8 cellular contexts compared by ENCODE assay signal in the genomic region with DNA sequence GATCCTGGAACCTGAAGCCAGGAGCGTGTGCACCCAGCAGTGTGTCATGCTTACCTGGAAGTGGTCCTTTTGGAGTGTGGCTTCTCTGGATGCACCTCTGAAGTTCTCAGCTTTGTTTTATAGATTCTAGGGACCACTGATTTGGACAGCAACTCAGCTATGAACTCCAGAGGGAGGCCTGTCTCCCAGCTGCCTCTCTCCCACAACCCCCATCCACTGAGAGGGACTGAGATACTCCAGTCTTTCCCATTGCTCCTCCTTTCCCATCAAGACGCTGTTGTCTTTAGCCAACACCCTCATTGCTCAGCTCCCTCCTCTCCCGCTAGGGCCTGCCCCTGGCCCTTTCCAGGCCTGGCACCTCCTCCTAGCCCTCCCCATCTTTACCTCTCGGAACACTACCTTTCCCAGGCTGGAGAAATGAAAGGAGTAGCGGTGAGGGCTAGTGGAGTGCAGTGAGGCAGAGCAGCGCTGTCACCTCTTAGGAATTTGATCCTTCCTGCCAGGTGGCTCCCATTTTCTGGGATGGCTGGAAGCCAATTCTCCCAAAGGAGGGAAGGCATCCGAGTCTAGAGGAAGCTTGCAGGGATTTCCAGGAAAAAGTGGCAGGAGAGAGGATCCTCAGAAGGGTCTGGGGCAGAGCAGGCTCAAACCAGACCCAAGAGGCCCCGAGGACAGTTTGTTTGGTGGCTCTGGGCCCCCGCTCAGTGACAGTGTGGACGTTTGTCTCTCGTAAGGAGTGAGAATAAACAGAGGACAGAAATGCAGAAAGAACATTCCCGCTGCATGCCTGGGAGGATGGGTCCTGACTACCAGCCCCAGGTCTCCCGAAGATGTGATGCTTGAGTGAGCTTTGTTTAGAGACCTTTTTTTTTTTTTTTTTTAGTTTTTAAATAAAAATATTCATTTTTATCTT. TPM values are rescaled to one million over a fixed set of nuclear protein-coding genes. Genes with fewer than 3 reads are reported as not detected.
DNase-seq lines count a peak whose midpoint lies in the region; ATAC-seq and TF ChIP-seq lines count a peak whose summit lies in the region.

A gene (minus strand): TSS at position 285 of the 913 bp plus-strand sequence. CDS start 1,261 bp downstream, outside the sequence.

- no peak for TF ChIP-seq CTCF in SK-N-SH (IDR thresholded peaks at IDR 0.05)

- no peaks in the 10 kb centered on the region for H4K20me1 ChIP-seq in SK-N-SH (ENCODE audit: insufficient read depth)

- H3K79me2 ChIP-seq in SK-N-SH (ENCODE audit: insufficient read depth), result no peaks in the 10 kb centered on the region

- H3K27me3 ChIP-seq in SK-N-SH (ENCODE audit: insufficient read depth), result peaks cover 4% of the 10 kb centered on the region; the same call in 1 of the 2 replicates

- H2AFZ ChIP-seq in SK-N-SH (ENCODE audit: low read depth), result no peak within 1 kb of the TSS

- TF ChIP-seq RAD21 in Ishikawa (IDR thresholded peaks at IDR 0.05; ENCODE audit: low read depth), result no peak
- no peak for TF ChIP-seq RAD21 in SK-N-SH (IDR thresholded peaks at IDR 0.05; ENCODE audit: low read length)

- no peak within 1 kb of the TSS for H3K27ac ChIP-seq in SK-N-SH (ENCODE audit: low read depth in 2 of 2, low read length in 1 of 2)

- DNase-seq in DMS 273 treated with DMSO at 0.1 percent for 48 hours (lab: John Stamatoyannopoulos, UW) (peak; percentile 45), SK-N-SH (no peak), kidney tubule cell (ENCODE audit: low spot score) (peak; percentile 99), SKM-1 treated with dmso at 0.1 percent for 144 hours (lab: John Stamatoyannopoulos, UW; ENCODE audit: unreplicated experiment) (no peak)

- no peak within 1 kb of the TSS for H3K4me2 ChIP-seq in SK-N-SH

- CTCF ChIA-PET in SK-N-SH (lab: Yijun Ruan, JAX), result interaction anchor here (0.8 kb wide), 1 partner anchor 23 kb away, joined by 3 read pairs; no protein-coding TSS in a partner anchor

- POLR2A ChIA-PET in SK-N-SH (lab: Yijun Ruan, JAX), result no interaction called here

- WGBS in SK-N-SH (ENCODE audit: low lambda C conversion rate), result 77% methylated on average over 12 of the region's 13 CpGs

- no peak within 1 kb of the TSS for H3K4me3 ChIP-seq in SK-N-SH (ENCODE audit: low read depth in 2 of 2, low read length in 1 of 2)

- no peak for ATAC-seq in GM19023 (IDR thresholded peaks at IDR 0.05; ENCODE audit: unreplicated experiment)
- no peak for ATAC-seq in GM18502 (IDR thresholded peaks at IDR 0.05; ENCODE audit: poor library complexity, unreplicated experiment)
- no peak for ATAC-seq in GM19324 (IDR thresholded peaks at IDR 0.05; ENCODE audit: low FRiP score, unreplicated experiment)

- peak; percentile 84 for TF ChIP-seq EP300 in Ishikawa (IDR thresholded peaks at IDR 0.05; ENCODE audit: borderline replicate concordance)
- no peak for TF ChIP-seq EP300 in SK-N-SH (IDR thresholded peaks at IDR 0.05; ENCODE audit: borderline replicate concordance in 1 of 2, low read depth in 1 of 2, low read length in 1 of 2)

- no peaks in the 10 kb centered on the region for H3K36me3 ChIP-seq in SK-N-SH (replicated peaks in 1 of 2; ENCODE audit: control insufficient read depth in 1 of 2, insufficient read depth in 2 of 2, low read length in 1 of 2)

- H3F3A ChIP-seq in SK-N-SH (replicated peaks; ENCODE audit: insufficient read depth), result no peaks in the 10 kb centered on the region

- H3K4me1 ChIP-seq in SK-N-SH (ENCODE audit: control insufficient read depth in 1 of 2, insufficient read depth in 2 of 2, low read depth in 1 of 2, low read length in 1 of 2), result peaks cover 0 to 21% of the 10 kb centered on the region in 2 experiments; a peak in 1 of 4 replicates

- H3K9me2 ChIP-seq in SK-N-SH, result no peaks in the 10 kb centered on the region

- H3K9ac ChIP-seq in SK-N-SH, result no peak within 1 kb of the TSS

- H3K9me3 ChIP-seq in SK-N-SH, result no peaks in the 10 kb centered on the region

TF ChIP-seq in Ishikawa, 13 proteins besides CTCF, POLR2A, EP300 and RAD21 (continues in another document):
- TF ChIP-seq TEAD4 (IDR thresholded peaks at IDR 0.05) (peak; percentile 77), FOXM1 (IDR thresholded peaks at IDR 0.05; ENCODE audit: borderline replicate concordance, low read depth) (0 out of 2 replicates have a peak, but pooled peaks have one; percentile 19), TAF1 (IDR thresholded peaks at IDR 0.05; ENCODE audit: low read depth) (no peak; the same call in 1 of the 2 replicates), CREB1 (IDR thresholded peaks at IDR 0.05; ENCODE audit: low read depth) (no peak), EGR1 (IDR thresholded peaks at IDR 0.05) (no peak)
- TF ChIP-seq, protein P1, sequence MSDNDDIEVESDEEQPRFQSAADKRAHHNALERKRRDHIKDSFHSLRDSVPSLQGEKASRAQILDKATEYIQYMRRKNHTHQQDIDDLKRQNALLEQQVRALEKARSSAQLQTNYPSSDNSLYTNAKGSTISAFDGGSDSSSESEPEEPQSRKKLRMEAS (IDR thresholded peaks at IDR 0.05), result no peak
- TF ChIP-seq, protein P2, sequence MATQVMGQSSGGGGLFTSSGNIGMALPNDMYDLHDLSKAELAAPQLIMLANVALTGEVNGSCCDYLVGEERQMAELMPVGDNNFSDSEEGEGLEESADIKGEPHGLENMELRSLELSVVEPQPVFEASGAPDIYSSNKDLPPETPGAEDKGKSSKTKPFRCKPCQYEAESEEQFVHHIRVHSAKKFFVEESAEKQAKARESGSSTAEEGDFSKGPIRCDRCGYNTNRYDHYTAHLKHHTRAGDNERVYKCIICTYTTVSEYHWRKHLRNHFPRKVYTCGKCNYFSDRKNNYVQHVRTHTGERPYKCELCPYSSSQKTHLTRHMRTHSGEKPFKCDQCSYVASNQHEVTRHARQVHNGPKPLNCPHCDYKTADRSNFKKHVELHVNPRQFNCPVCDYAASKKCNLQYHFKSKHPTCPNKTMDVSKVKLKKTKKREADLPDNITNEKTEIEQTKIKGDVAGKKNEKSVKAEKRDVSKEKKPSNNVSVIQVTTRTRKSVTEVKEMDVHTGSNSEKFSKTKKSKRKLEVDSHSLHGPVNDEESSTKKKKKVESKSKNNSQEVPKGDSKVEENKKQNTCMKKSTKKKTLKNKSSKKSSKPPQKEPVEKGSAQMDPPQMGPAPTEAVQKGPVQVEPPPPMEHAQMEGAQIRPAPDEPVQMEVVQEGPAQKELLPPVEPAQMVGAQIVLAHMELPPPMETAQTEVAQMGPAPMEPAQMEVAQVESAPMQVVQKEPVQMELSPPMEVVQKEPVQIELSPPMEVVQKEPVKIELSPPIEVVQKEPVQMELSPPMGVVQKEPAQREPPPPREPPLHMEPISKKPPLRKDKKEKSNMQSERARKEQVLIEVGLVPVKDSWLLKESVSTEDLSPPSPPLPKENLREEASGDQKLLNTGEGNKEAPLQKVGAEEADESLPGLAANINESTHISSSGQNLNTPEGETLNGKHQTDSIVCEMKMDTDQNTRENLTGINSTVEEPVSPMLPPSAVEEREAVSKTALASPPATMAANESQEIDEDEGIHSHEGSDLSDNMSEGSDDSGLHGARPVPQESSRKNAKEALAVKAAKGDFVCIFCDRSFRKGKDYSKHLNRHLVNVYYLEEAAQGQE (IDR thresholded peaks at IDR 0.05; ENCODE audit: low read depth), result peak; percentile 39; the same call in 1 of the 2 replicates

TF ChIP-seq in SK-N-SH, 30 proteins besides CTCF, POLR2A, EP300 and RAD21 (continues in another document):
- no peak for TF ChIP-seq JUND (IDR thresholded peaks at IDR 0.05)
- no peak for TF ChIP-seq YY1 (IDR thresholded peaks at IDR 0.05; ENCODE audit: low read depth)
- TF ChIP-seq, protein P2 (IDR thresholded peaks at IDR 0.05; ENCODE audit: low read depth, low read length), result peak; percentile 17; the same call in 1 of the 2 replicates
- TF ChIP-seq MEF2A (IDR thresholded peaks at IDR 0.05; ENCODE audit: borderline replicate concordance, low read depth), result no peak
- TF ChIP-seq FOSL2 (IDR thresholded peaks at IDR 0.05; ENCODE audit: borderline replicate concordance, low read depth), result no peak
- no peak for TF ChIP-seq CHD2 (IDR thresholded peaks at IDR 0.05; ENCODE audit: low read length, partially characterized antibody)
- 0 out of 2 replicates have a peak, but pooled peaks have one; percentile 41 for TF ChIP-seq NFIC (IDR thresholded peaks at IDR 0.05; ENCODE audit: borderline replicate concordance)
- TF ChIP-seq FOXM1 (IDR thresholded peaks at IDR 0.05; ENCODE audit: low read depth), result no peak
- TF ChIP-seq SMC3 (IDR thresholded peaks at IDR 0.05; ENCODE audit: low read depth, low read length), result no peak
- no peak for TF ChIP-seq SIN3A (IDR thresholded peaks at IDR 0.05; ENCODE audit: borderline replicate concordance, low read depth, low read length)
- no peak for TF ChIP-seq RFX5 (IDR thresholded peaks at IDR 0.05; ENCODE audit: low read length)
- TF ChIP-seq POLR2AphosphoS5 (IDR thresholded peaks at IDR 0.05; ENCODE audit: low read depth, low read length), result no peak
- TF ChIP-seq NRF1 (IDR thresholded peaks at IDR 0.05; ENCODE audit: low read depth, low read length), result no peak
- TF ChIP-seq RXRA (IDR thresholded peaks at IDR 0.05; ENCODE audit: borderline replicate concordance, low read depth), result no peak

RNA-seq across cellular contexts. Expression of the gene that starts here (rescaled TPM):
- polyA plus RNA-seq in SK-N-SH (2012; rRNA removed), result 0.05 TPM in 1 of 2 replicates, not detected in the other
- 0.01 and 0.03 TPM in 2 replicates for polyA plus RNA-seq in SK-N-SH (2012; cell fraction: cytosol; rRNA removed)
- polyA plus RNA-seq in SK-N-SH (2012; cell fraction: nucleus; rRNA removed), result 0.05 and 0.06 TPM in 2 replicates

Comparison
In these comparisons a context has a peak if more than half of its experiments do, and no peak if none do; other contexts are left out.
1. DNase-seq: peak in DMS 273 treated with DMSO at 0.1 percent for 48 hours (single experiment) and kidney tubule cell (single experiment); none in SK-N-SH (single experiment) and SKM-1 treated with dmso at 0.1 percent for 144 hours (single experiment).